Comparison of ENCODE assay signal across 27 cellular contexts in genomic region chr21:44441581-44442265, GRCh38.
"Had no signal": no experiment of that assay in that cellular context is flagged by ENCODE, and none has a peak within 500 bp of the region (broad histone marks: within the 10 kb centered on the region; RNA-seq: fewer than 3 reads in every experiment).

No MANE protein-coding gene starts in this region.

- H3K4me1 ChIP-seq: uterus had no signal

- H3K4me1 Mint-ChIP-seq: activated CD4-positive, alpha-beta T cell treated with anti-CD3 and anti-CD28 coated beads, Interleukin-2, amount 10 ng/mL, durations not matched to agents 7 days and 5 days; activated naive CD8-positive, alpha-beta T cell treated with anti-CD3 and anti-CD28 coated beads for 36 hours; activated T-helper 17 cell treated with anti-CD3 and anti-CD28 coated beads, Interleukin-2, amount 50 U/mL, for 72 hours; naive B cell; neural crest cell; T-cell had no signal

- H3K9me3 Mint-ChIP-seq: activated CD4-positive, alpha-beta T cell treated with anti-CD3 and anti-CD28 coated beads, Interleukin-2, amount 10 ng/mL, durations not matched to agents 7 days and 5 days; activated naive CD8-positive, alpha-beta T cell treated with anti-CD3 and anti-CD28 coated beads for 36 hours; activated T-cell treated with anti-CD3 and anti-CD28 coated beads, Interleukin-2, amount 50 U/mL, for 24 hours; activated T-helper 17 cell treated with anti-CD3 and anti-CD28 coated beads, Interleukin-2, amount 50 U/mL, for 72 hours; neural crest cell; stimulated activated memory B cell treated with anti-CD40 and anti-IgM and Interleukin-4, amounts not matched to agents 10 μg/mL and 1 μg/mL and 100 μg/mL, for 72 hours; T-cell; T-helper 2 cell treated with Interferon-gamma antibody and Interleukin-4, amounts not matched to agents 5 μg/mL and 100 μg/mL, for 36 hours had no signal

- H3K27ac ChIP-seq: body of pancreas, cardiac muscle cell, skin epidermis, stomach, suprapubic skin, transverse colon, uterus, WERI-Rb-1 had no signal

- H3K27ac Mint-ChIP-seq: activated CD4-positive, alpha-beta T cell treated with anti-CD3 and anti-CD28 coated beads, Interleukin-2, amount 10 ng/mL, durations not matched to agents 7 days and 5 days; activated CD8-positive, alpha-beta T cell treated with anti-CD3 and anti-CD28 coated beads, Interleukin-2, amount 10 ng/mL, durations not matched to agents 7 days and 5 days; activated naive CD8-positive, alpha-beta T cell treated with anti-CD3 and anti-CD28 coated beads for 36 hours; activated T-cell treated with anti-CD3 and anti-CD28 coated beads, Interleukin-2, amount 50 U/mL, for 24 hours; activated T-helper 17 cell treated with anti-CD3 and anti-CD28 coated beads, Interleukin-2, amount 50 U/mL, for 72 hours; dendritic cell treated with granulocyte-macrophage colony-stimulating factor and Interleukin-4, amounts not matched to agents 40 ng/mL and 50 ng/mL, for 4 days; progenitor cell of endocrine pancreas; stimulated activated memory B cell treated with anti-CD40 and anti-IgM and Interleukin-4, amounts not matched to agents 10 μg/mL and 1 μg/mL and 100 μg/mL, for 72 hours; T-cell; T-helper 2 cell treated with Interferon-gamma antibody and Interleukin-4, amounts not matched to agents 5 μg/mL and 100 μg/mL, for 36 hours had no signal

- ATAC-seq: activated CD8-positive, alpha-beta T cell treated with anti-CD3 and anti-CD28 coated beads, Interleukin-2, amount 10 ng/mL, durations not matched to agents 7 days and 5 days; activated T-helper 17 cell treated with anti-CD3 and anti-CD28 coated beads, Interleukin-2, amount 50 U/mL, for 72 hours; body of pancreas; T-cell had no signal

- H3K4me3 ChIP-seq: body of pancreas, cardiac muscle cell, skin epidermis, stomach, suprapubic skin, transverse colon, uterus had no signal

- H3K36me3 Mint-ChIP-seq: activated naive CD8-positive, alpha-beta T cell treated with anti-CD3 and anti-CD28 coated beads for 36 hours; T-cell had no signal

- H3K4me3 Mint-ChIP-seq: activated CD4-positive, alpha-beta T cell treated with anti-CD3 and anti-CD28 coated beads, Interleukin-2, amount 10 ng/mL, durations not matched to agents 7 days and 5 days; activated CD8-positive, alpha-beta T cell treated with anti-CD3 and anti-CD28 coated beads, Interleukin-2, amount 10 ng/mL, durations not matched to agents 7 days and 5 days; activated naive CD8-positive, alpha-beta T cell treated with anti-CD3 and anti-CD28 coated beads for 36 hours; activated T-cell treated with anti-CD3 and anti-CD28 coated beads, Interleukin-2, amount 50 U/mL, for 24 hours; activated T-helper 17 cell treated with anti-CD3 and anti-CD28 coated beads, Interleukin-2, amount 50 U/mL, for 72 hours; dendritic cell treated with granulocyte-macrophage colony-stimulating factor and Interleukin-4, amounts not matched to agents 40 ng/mL and 50 ng/mL, for 4 days; naive B cell; neural crest cell; stimulated activated memory B cell treated with anti-CD40 and anti-IgM and Interleukin-4, amounts not matched to agents 10 μg/mL and 1 μg/mL and 100 μg/mL, for 72 hours; T-cell; T-helper 2 cell treated with Interferon-gamma antibody and Interleukin-4, amounts not matched to agents 5 μg/mL and 100 μg/mL, for 36 hours had no signal

- H3K27me3 Mint-ChIP-seq: activated naive CD8-positive, alpha-beta T cell treated with anti-CD3 and anti-CD28 coated beads for 36 hours; activated T-cell treated with anti-CD3 and anti-CD28 coated beads, Interleukin-2, amount 50 U/mL, for 24 hours; activated T-helper 17 cell treated with anti-CD3 and anti-CD28 coated beads, Interleukin-2, amount 50 U/mL, for 72 hours; naive B cell; progenitor cell of endocrine pancreas had no signal

- H3K36me3 ChIP-seq: cardiac muscle cell, suprapubic skin, transverse colon, uterus, WERI-Rb-1 had no signal

- H3K9me3 ChIP-seq: body of pancreas, stomach, suprapubic skin, transverse colon, uterus had no signal

- H3K27me3 ChIP-seq: body of pancreas, cardiac muscle cell, stomach, uterus had no signal

- DNase-seq: activated CD4-positive, alpha-beta T cell treated with anti-CD3 and anti-CD28 coated beads, Interleukin-2, amount 10 ng/mL, durations not matched to agents 7 days and 5 days; activated CD4-positive, CD25-positive, alpha-beta regulatory T cell treated with anti-CD3 and anti-CD28 coated beads, Interleukin-2, amount 50 U/mL, for 72 hours; activated CD8-positive, alpha-beta T cell treated with anti-CD3 and anti-CD28 coated beads, Interleukin-2, amount 10 ng/mL, durations not matched to agents 7 days and 5 days; activated naive CD8-positive, alpha-beta T cell treated with anti-CD3 and anti-CD28 coated beads for 36 hours; activated T-cell treated with anti-CD3 and anti-CD28 coated beads, Interleukin-2, amount 50 U/mL, for 24 hours; amygdala; effector CD8-positive, alpha-beta T cell; erythroblast; foreskin fibroblast; mesendoderm; naive B cell; stimulated activated CD4-positive, alpha-beta T cell treated with anti-CD3 and anti-CD28 coated beads, Interleukin-2, amount 100 ng/mL, for 24 hours; stomach; T-cell; transverse colon; uterus; WERI-Rb-1 had no signal
